8 cellular contexts compared by ENCODE assay signal in the genomic region with DNA sequence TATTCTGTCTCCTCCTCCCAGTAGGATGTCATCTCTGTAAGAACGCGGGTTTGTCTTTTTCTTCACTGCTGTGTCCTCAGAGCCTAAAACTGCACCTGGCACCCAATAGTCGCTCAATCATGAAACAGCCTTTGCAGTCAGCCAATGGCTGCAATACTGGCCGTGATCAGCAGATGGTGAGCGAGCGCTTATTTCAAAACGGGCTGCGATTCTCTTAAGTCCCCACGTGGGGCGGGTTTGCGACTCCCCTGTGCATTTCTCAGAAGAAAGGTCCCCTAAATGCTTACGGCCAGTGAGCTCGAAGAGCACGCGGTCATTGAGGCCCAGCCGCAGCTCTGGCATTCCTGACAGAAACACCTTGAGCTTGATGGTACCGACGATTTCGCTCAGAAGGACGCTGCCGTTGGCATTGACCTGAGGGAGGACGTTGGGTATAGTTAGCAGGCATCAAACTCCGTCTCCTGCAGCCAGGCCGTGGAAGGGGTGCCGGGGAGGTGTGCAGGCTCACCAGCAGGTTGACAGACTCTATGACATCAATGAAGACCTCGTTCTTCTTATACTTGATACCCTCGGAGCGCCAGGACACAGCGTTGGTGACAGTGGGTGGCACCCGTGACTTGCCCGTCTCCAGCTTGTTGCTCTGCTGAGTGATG. TPM values are rescaled to one million over a fixed set of nuclear protein-coding genes. Genes with fewer than 3 reads are reported as not detected.
DNase-seq lines count a peak whose midpoint lies in the region; ATAC-seq, FAIRE-seq and TF ChIP-seq lines count a peak whose summit lies in the region.

No MANE protein-coding gene starts in this region.

- CTCF ChIA-PET in activated B cell treated with CpG ODN at 0.5 μM for 24 hours (lab: Charles Lee), result interaction anchor here (0.6 to 9.3 kb wide), 27 partner anchors 9 to 178 kb away, joined by 3 to 353 read pairs (median 4); a partner anchor contains a TSS

- peak; percentile 82 for DNase-seq in AG09319 (ENCODE audit: extremely low read depth, low read depth)
- DNase-seq in H54 (ENCODE audit: insufficient read length, low spot score), result peak; percentile 67
- peak; percentile 70 for DNase-seq in NCI-H226
- peak; percentile 80 for DNase-seq in activated B cell treated with CpG ODN at 0.5 μM for 24 hours
- peak in 58 of 61 donors; percentile 8 to 96 (median 70) for DNase-seq in caudate nucleus (lab: John Stamatoyannopoulos, UW)
- DNase-seq in kidney glomerular epithelial cell (lab: John Stamatoyannopoulos, UW), result peak; percentile 81
- DNase-seq in stimulated activated CD4-positive, alpha-beta T cell treated with anti-CD3 and anti-CD28 coated beads, Interleukin-1b, Interleukin-23, amount 100 ng/mL, for 24 hours (ENCODE audit: low read depth in 4 of 4, low spot score in 1 of 4), result peak; percentile 74 to 86 (median 82)

- H3K27ac Mint-ChIP-seq in activated B cell treated with CpG ODN at 0.5 μM for 24 hours, result no peak overlapping the region

- H3K9me3 Mint-ChIP-seq in activated B cell treated with CpG ODN at 0.5 μM for 24 hours, result no peaks in the 10 kb centered on the region

- TF ChIP-seq CTCF in AG09319 (IDR thresholded peaks at IDR 0.05; ENCODE audit: low read depth, low read length), result peak; percentile 100
- peak; percentile 73 for TF ChIP-seq CTCF in activated B cell treated with CpG ODN at 0.5 μM for 24 hours (IDR thresholded peaks at IDR 0.05)

- intact Hi-C loops in activated B cell treated with CpG ODN at 0.5 μM for 24 hours (cut with micrococcal nuclease), result loop anchor here (1.0 kb wide), 4 partner anchors 23 to 118 kb away; no protein-coding TSS in a partner anchor

- no peaks in the 10 kb centered on the region for H3K36me3 Mint-ChIP-seq in activated B cell treated with CpG ODN at 0.5 μM for 24 hours (ENCODE audit: low read depth)

- FAIRE-seq in H54 (lab: Jason Lieb, UNC), result peak; percentile 62

- H3K4me3 Mint-ChIP-seq in activated B cell treated with CpG ODN at 0.5 μM for 24 hours, result no peak overlapping the region

- H3K4me1 Mint-ChIP-seq in activated B cell treated with CpG ODN at 0.5 μM for 24 hours, result peaks cover 16% of the 10 kb centered on the region

- POLR2A ChIA-PET in activated B cell treated with CpG ODN at 0.5 μM for 24 hours (lab: Charles Lee), result interaction anchor here (0.6 to 3.1 kb wide), 14 partner anchors 15 to 121 kb away, joined by 3 to 68 read pairs (median 5); a partner anchor contains a TSS

- H3K27me3 Mint-ChIP-seq in activated B cell treated with CpG ODN at 0.5 μM for 24 hours, result no peaks in the 10 kb centered on the region

- no peak overlapping the region for H3K27ac ChIP-seq in caudate nucleus (ENCODE audit: low read depth, low read length)

- TF ChIP-seq POLR2A in H54 (IDR thresholded peaks at IDR 0.05; ENCODE audit: low read depth, low read length), result no peak

- ATAC-seq in activated B cell treated with CpG ODN at 0.5 μM for 24 hours (ENCODE audit: low read depth), result peak; percentile 100
- ATAC-seq in GM21737 (IDR thresholded peaks at IDR 0.05; ENCODE audit: unreplicated experiment), result no peak

RNA-seq across cellular contexts. Expression of a gene that starts 6.0 kb away (rescaled TPM):
- not detected in 2 replicates for total RNA-seq in activated B cell treated with CpG ODN at 0.5 μM for 24 hours

RNA-seq across cellular contexts. Expression of a gene that starts 12.3 kb away (rescaled TPM):
- total RNA-seq in activated B cell treated with CpG ODN at 0.5 μM for 24 hours, result 10.1 and 10.9 TPM in 2 replicates

RNA-seq across cellular contexts. Expression of a gene that starts 15.3 kb away (rescaled TPM):
- total RNA-seq in activated B cell treated with CpG ODN at 0.5 μM for 24 hours, result 44.7 and 48.1 TPM in 2 replicates

RNA-seq across cellular contexts. Expression of a gene that starts 37.4 kb away (rescaled TPM):
- total RNA-seq in activated B cell treated with CpG ODN at 0.5 μM for 24 hours, result 37.8 and 39.1 TPM in 2 replicates

RNA-seq across cellular contexts. Expression of a gene that starts 44.2 kb away (rescaled TPM):
- total RNA-seq in activated B cell treated with CpG ODN at 0.5 μM for 24 hours, result 195 and 213 TPM in 2 replicates
